11 cellular contexts compared by ENCODE assay signal in genomic region chr6:53357576-53358343, GRCh38. TPM values are rescaled to one million over a fixed set of nuclear protein-coding genes. Genes with fewer than 3 reads are reported as not detected.
DNase-seq lines count a peak whose midpoint lies in the region; ATAC-seq lines count a peak whose summit lies in the region.
"Had no signal": no experiment of that assay in that cellular context is flagged by ENCODE, and none has a peak within 500 bp of the region (broad histone marks: within the 10 kb centered on the region; RNA-seq: fewer than 3 reads in every experiment).

No MANE protein-coding gene starts in this region.

- no peaks in the 10 kb centered on the region for H3K27me3 Mint-ChIP-seq in stimulated activated naive CD8-positive, alpha-beta T cell treated with anti-CD3 and anti-CD28 coated beads, Interleukin-15, Interleukin-2, amounts not matched to agents 100 ng/mL and 50 ng/mL, for 24 hours
- H3K27me3 Mint-ChIP-seq in activated T-helper 17 cell treated with anti-CD3 and anti-CD28 coated beads, Interleukin-2, amount 50 U/mL, for 72 hours: no peaks in the 10 kb centered on the region
- no peaks in the 10 kb centered on the region for H3K27me3 Mint-ChIP-seq in naive B cell

- ATAC-seq in stimulated activated naive CD8-positive, alpha-beta T cell treated with anti-CD3 and anti-CD28 coated beads, Interleukin-15, Interleukin-2, amounts not matched to agents 100 U/mL and 50 U/mL, for 24 hours: no peak
- ATAC-seq in activated T-helper 17 cell treated with anti-CD3 and anti-CD28 coated beads, Interleukin-2, amount 50 U/mL, for 72 hours (replicated peaks): no peak
- no peak for ATAC-seq in naive B cell (ENCODE audit: low read depth in 2 of 2)
- ATAC-seq in HG03108 (IDR thresholded peaks at IDR 0.05; ENCODE audit: unreplicated experiment): no peak
- no peak for ATAC-seq in HG03139 (IDR thresholded peaks at IDR 0.05; ENCODE audit: unreplicated experiment)

- no peaks in the 10 kb centered on the region for H3K9me3 Mint-ChIP-seq in stimulated activated naive CD8-positive, alpha-beta T cell treated with anti-CD3 and anti-CD28 coated beads, Interleukin-15, Interleukin-2, amounts not matched to agents 100 ng/mL and 50 ng/mL, for 24 hours
- no peaks in the 10 kb centered on the region for H3K9me3 Mint-ChIP-seq in activated T-helper 17 cell treated with anti-CD3 and anti-CD28 coated beads, Interleukin-2, amount 50 U/mL, for 72 hours
- H3K9me3 Mint-ChIP-seq in naive B cell: peaks cover 0 to under 1% (median 0%) of the 10 kb centered on the region in 7 donors

- H3K4me1 Mint-ChIP-seq in stimulated activated naive CD8-positive, alpha-beta T cell treated with anti-CD3 and anti-CD28 coated beads, Interleukin-15, Interleukin-2, amounts not matched to agents 100 ng/mL and 50 ng/mL, for 24 hours (ENCODE audit: low read depth): peaks cover 47% of the 10 kb centered on the region
- peaks cover 34% of the 10 kb centered on the region for H3K4me1 Mint-ChIP-seq in activated T-helper 17 cell treated with anti-CD3 and anti-CD28 coated beads, Interleukin-2, amount 50 U/mL, for 72 hours
- peaks cover 46 to 67% (median 57%) of the 10 kb centered on the region in 3 donors for H3K4me1 Mint-ChIP-seq in naive B cell

- H3K4me3 Mint-ChIP-seq in stimulated activated naive CD8-positive, alpha-beta T cell treated with anti-CD3 and anti-CD28 coated beads, Interleukin-15, Interleukin-2, amounts not matched to agents 100 ng/mL and 50 ng/mL, for 24 hours: peak overlapping the region; percentile 46
- peak overlapping the region; percentile 87 for H3K4me3 Mint-ChIP-seq in activated T-helper 17 cell treated with anti-CD3 and anti-CD28 coated beads, Interleukin-2, amount 50 U/mL, for 72 hours
- peak overlapping the region in 7 of 8 donors; percentile 51 to 98 (median 87) for H3K4me3 Mint-ChIP-seq in naive B cell

- peak overlapping the region; percentile 78 for H3K27ac Mint-ChIP-seq in stimulated activated naive CD8-positive, alpha-beta T cell treated with anti-CD3 and anti-CD28 coated beads, Interleukin-15, Interleukin-2, amounts not matched to agents 100 ng/mL and 50 ng/mL, for 24 hours
- no peak overlapping the region for H3K27ac Mint-ChIP-seq in activated T-helper 17 cell treated with anti-CD3 and anti-CD28 coated beads, Interleukin-2, amount 50 U/mL, for 72 hours
- H3K27ac Mint-ChIP-seq in naive B cell: peak overlapping the region; percentile 44 to 99 (median 98)

- no peak for DNase-seq in stimulated activated naive CD8-positive, alpha-beta T cell treated with anti-CD3 and anti-CD28 coated beads, Interleukin-15, Interleukin-2, amounts not matched to agents 100 U/mL and 50 U/mL, for 24 hours
- DNase-seq in naive B cell (no peak), SHP77 treated with DMSO at 0.1 percent for 48 hours (lab: John Stamatoyannopoulos, UW) (no peak), NCI-H1092 treated with DMSO at 0.1 percent for 48 hours (lab: John Stamatoyannopoulos, UW) (no peak)
- DNase-seq: occipital lobe; OCI-M1; stimulated activated CD4-positive, alpha-beta T cell treated with anti-CD3 and anti-CD28 coated beads, Interleukin-4, amount 100 ng/mL, for 1 hour had no signal

- H3K36me3 Mint-ChIP-seq in stimulated activated naive CD8-positive, alpha-beta T cell treated with anti-CD3 and anti-CD28 coated beads, Interleukin-15, Interleukin-2, amounts not matched to agents 100 ng/mL and 50 ng/mL, for 24 hours (ENCODE audit: low read depth): no peaks in the 10 kb centered on the region
- H3K36me3 Mint-ChIP-seq in activated T-helper 17 cell treated with anti-CD3 and anti-CD28 coated beads, Interleukin-2, amount 50 U/mL, for 72 hours (ENCODE audit: low read depth): peaks cover 5% of the 10 kb centered on the region
- H3K36me3 Mint-ChIP-seq in naive B cell: no peaks in the 10 kb centered on the region

RNA-seq across cellular contexts. Expression of gene ELOVL5, which starts 9.0 kb away (rescaled TPM):
- total RNA-seq in activated T-helper 17 cell treated with anti-CD3 and anti-CD28 coated beads, Interleukin-2, amount 50 U/mL, for 72 hours: 100 to 1,000 TPM in 1 of 2 donors, 10 to 100 TPM in 1; 91.9 to 127 TPM
- 100 to 1,000 TPM; 124 to 200 (median 166) TPM for polyA plus RNA-seq in naive B cell (ENCODE audit: low read depth in 6 of 6)
